ENCODE assay signal across 33 cellular contexts in the genomic region with DNA sequence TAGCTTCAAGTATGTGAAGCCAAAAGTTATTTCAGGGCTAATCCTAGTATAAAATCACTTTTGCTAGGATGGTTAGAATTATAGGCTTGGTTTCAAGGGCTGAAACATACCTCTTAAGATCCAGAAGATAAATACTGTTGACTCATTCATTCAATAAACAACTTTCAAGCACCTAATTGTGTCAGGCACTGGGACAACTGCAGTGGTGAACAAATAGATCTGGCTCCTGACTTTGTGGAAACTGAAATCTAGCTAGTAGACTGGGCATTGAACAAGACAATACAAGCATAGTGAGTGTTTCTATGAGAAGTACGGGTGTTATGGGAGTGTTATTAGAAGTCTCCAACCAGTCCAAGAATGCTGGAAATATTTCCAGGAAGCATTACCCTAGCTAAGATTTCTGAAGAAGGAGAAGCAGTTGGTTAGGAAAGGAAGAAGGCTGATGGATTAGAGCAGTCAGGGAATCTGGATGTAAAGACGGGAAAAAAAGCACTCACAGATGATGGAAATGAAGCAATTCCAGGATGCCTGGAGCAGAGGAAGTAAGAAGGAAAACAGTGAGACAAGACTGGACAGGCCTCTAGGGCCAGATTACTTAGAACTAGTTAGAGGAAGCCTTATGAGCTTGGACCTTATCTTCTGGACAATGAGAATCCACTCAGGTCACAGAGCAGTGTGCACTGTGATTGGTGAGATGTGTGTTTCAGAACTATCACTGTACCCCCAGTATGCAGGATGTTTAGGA.
A peak's percentile ranks its signal among the peaks of the same experiment; 100 is the strongest.
DNase-seq lines count a peak whose midpoint lies in the region; ATAC-seq and TF ChIP-seq lines count a peak whose summit lies in the region.
"Had no signal": no experiment of that assay in that cellular context is flagged by ENCODE, and none has a peak within 500 bp of the region (broad histone marks: within the 10 kb centered on the region; RNA-seq: fewer than 3 reads in every experiment).

No MANE protein-coding gene starts in this region.

- DNase-seq in A172 (ENCODE audit: low spot score) = peak; percentile 27
- peak; percentile 37 for DNase-seq in astrocyte of the hippocampus (ENCODE audit: low read depth, low spot score)
- DNase-seq in left lung = no peak
- DNase-seq in immature natural killer cell = no peak
- no peak for DNase-seq in T1000 (lab: John Stamatoyannopoulos, UW)
- no peak for DNase-seq in superior temporal gyrus (ENCODE audit: extremely low spot score)
- DNase-seq in T-helper 2 cell treated with Interferon-gamma antibody and Interleukin-4, amounts not matched to agents 5 μg/mL and 100 μg/mL, for 36 hours (ENCODE audit: low spot score) = no peak
- DNase-seq: activated CD4-positive, CD25-positive, alpha-beta regulatory T cell; activated gamma-delta T cell treated with Interleukin-2 at 50 U/mL for 16 hours; activated naive CD8-positive, alpha-beta T cell treated with anti-CD3 and anti-CD28 coated beads, Interleukin-2, amount 10 ng/mL, durations not matched to agents 7 days and 5 days; activated T-cell treated with anti-CD3 and anti-CD28 coated beads, Interleukin-2, amount 50 U/mL, for 24 hours; aorta; caudate nucleus; DND-41; effector CD8-positive, alpha-beta T cell; foreskin melanocyte; GOT3; heart left ventricle; MM.1S; NCI-H2029; NCI-H345; NCI-H748 treated with DMSO at 0.1 percent for 48 hours; right cardiac atrium; RPMI8226; stimulated activated CD4-positive, alpha-beta T cell treated with anti-CD3 and anti-CD28 coated beads, Interleukin-1b, Interleukin-23, amount 100 ng/mL, for 48 hours; stimulated activated naive CD8-positive, alpha-beta T cell treated with anti-CD3 and anti-CD28 coated beads, Interleukin-15, amount 100 ng/mL, for 72 hours; uterus had no signal

- no peaks in the 10 kb centered on the region for H3K4me1 Mint-ChIP-seq in immature natural killer cell
- H3K4me1 Mint-ChIP-seq in T-helper 2 cell treated with Interferon-gamma antibody and Interleukin-4, amounts not matched to agents 5 μg/mL and 100 μg/mL, for 36 hours (ENCODE audit: low read depth) = no peaks in the 10 kb centered on the region
- H3K4me1 Mint-ChIP-seq: activated naive CD8-positive, alpha-beta T cell treated with anti-CD3 and anti-CD28 coated beads, Interleukin-2, amount 10 ng/mL, durations not matched to agents 7 days and 5 days; neural crest cell; stimulated activated naive CD8-positive, alpha-beta T cell treated with anti-CD3 and anti-CD28 coated beads, Interleukin-15, amount 100 ng/mL, for 72 hours had no signal

- H3K4me1 ChIP-seq in HEK293 (ENCODE audit: control insufficient read depth, insufficient read depth, low read length) (no peaks in the 10 kb centered on the region), left lung (no peaks in the 10 kb centered on the region)
- H3K4me1 ChIP-seq: A549, heart left ventricle, parathyroid adenoma, uterus had no signal

- intact Hi-C loops in left lung (cut with DNase I) = no loop called here

- H3K36me3 ChIP-seq in HEK293 (ENCODE audit: control insufficient read depth in 2 of 2, insufficient read depth in 1 of 2, low read length in 2 of 2) (no peaks in the 10 kb centered on the region), left lung (no peaks in the 10 kb centered on the region)
- H3K36me3 ChIP-seq: heart left ventricle, uterus had no signal

- no peaks in the 10 kb centered on the region for H3K9me3 ChIP-seq in HEK293 (ENCODE audit: control insufficient read depth, insufficient read depth, low read depth, low read length)
- H3K9me3 ChIP-seq in left lung = no peaks in the 10 kb centered on the region
- H3K9me3 ChIP-seq: A549, heart left ventricle, uterus had no signal

- H3K36me3 Mint-ChIP-seq in immature natural killer cell = no peaks in the 10 kb centered on the region
- H3K36me3 Mint-ChIP-seq in T-helper 2 cell treated with Interferon-gamma antibody and Interleukin-4, amounts not matched to agents 5 μg/mL and 100 μg/mL, for 36 hours (ENCODE audit: low read depth) = no peaks in the 10 kb centered on the region
- H3K36me3 Mint-ChIP-seq: activated naive CD8-positive, alpha-beta T cell treated with anti-CD3 and anti-CD28 coated beads, Interleukin-2, amount 10 ng/mL, durations not matched to agents 7 days and 5 days; memory B cell had no signal

- H3K27ac Mint-ChIP-seq in immature natural killer cell = no peak overlapping the region
- H3K27ac Mint-ChIP-seq in T-helper 2 cell treated with Interferon-gamma antibody and Interleukin-4, amounts not matched to agents 5 μg/mL and 100 μg/mL, for 36 hours = no peak overlapping the region
- H3K27ac Mint-ChIP-seq: activated naive CD8-positive, alpha-beta T cell treated with anti-CD3 and anti-CD28 coated beads, Interleukin-2, amount 10 ng/mL, durations not matched to agents 7 days and 5 days; activated T-cell treated with anti-CD3 and anti-CD28 coated beads, Interleukin-2, amount 50 U/mL, for 24 hours; memory B cell had no signal

- no peak overlapping the region for H3K4me3 Mint-ChIP-seq in immature natural killer cell
- H3K4me3 Mint-ChIP-seq in T-helper 2 cell treated with Interferon-gamma antibody and Interleukin-4, amounts not matched to agents 5 μg/mL and 100 μg/mL, for 36 hours = no peak overlapping the region
- H3K4me3 Mint-ChIP-seq: activated naive CD8-positive, alpha-beta T cell treated with anti-CD3 and anti-CD28 coated beads, Interleukin-2, amount 10 ng/mL, durations not matched to agents 7 days and 5 days; activated T-cell treated with anti-CD3 and anti-CD28 coated beads, Interleukin-2, amount 50 U/mL, for 24 hours; memory B cell; neural crest cell; stimulated activated naive CD8-positive, alpha-beta T cell treated with anti-CD3 and anti-CD28 coated beads, Interleukin-15, amount 100 ng/mL, for 72 hours had no signal

- TF ChIP-seq CTCF in HEK293 (tag by site-specific recombination; IDR thresholded peaks at IDR 0.05) = no peak
- no peak for TF ChIP-seq CTCF in left lung (IDR thresholded peaks at IDR 0.05)

- peak; percentile 94 for ATAC-seq in left lung
- ATAC-seq: A549; heart left ventricle; right cardiac atrium; stimulated activated naive CD8-positive, alpha-beta T cell treated with anti-CD3 and anti-CD28 coated beads, Interleukin-15, amount 100 ng/mL, for 72 hours had no signal

- peaks cover 0 to 8% (median 5%) of the 10 kb centered on the region in 6 donors for H3K9me3 Mint-ChIP-seq in immature natural killer cell
- H3K9me3 Mint-ChIP-seq in T-helper 2 cell treated with Interferon-gamma antibody and Interleukin-4, amounts not matched to agents 5 μg/mL and 100 μg/mL, for 36 hours = no peaks in the 10 kb centered on the region
- H3K9me3 Mint-ChIP-seq: neural crest cell had no signal

- H3K4me3 ChIP-seq in HEK293 (ENCODE audit: low read depth, low read length) (no peak overlapping the region), left lung (no peak overlapping the region)
- H3K4me3 ChIP-seq: A549, coronary artery, heart left ventricle, uterus had no signal

- H3K27me3 Mint-ChIP-seq in immature natural killer cell (ENCODE audit: low read depth in 3 of 3) = no peaks in the 10 kb centered on the region
- H3K27me3 Mint-ChIP-seq in T-helper 2 cell treated with Interferon-gamma antibody and Interleukin-4, amounts not matched to agents 5 μg/mL and 100 μg/mL, for 36 hours (ENCODE audit: low read depth) = no peaks in the 10 kb centered on the region
- H3K27me3 Mint-ChIP-seq: activated naive CD8-positive, alpha-beta T cell treated with anti-CD3 and anti-CD28 coated beads, Interleukin-2, amount 10 ng/mL, durations not matched to agents 7 days and 5 days; activated T-cell treated with anti-CD3 and anti-CD28 coated beads, Interleukin-2, amount 50 U/mL, for 24 hours; memory B cell; stimulated activated naive CD8-positive, alpha-beta T cell treated with anti-CD3 and anti-CD28 coated beads, Interleukin-15, amount 100 ng/mL, for 72 hours had no signal

- POLR2A ChIA-PET in HEK293 (lab: Yijun Ruan, JAX) = no interaction called here

- no peaks in the 10 kb centered on the region for H3K27me3 ChIP-seq in left lung
- H3K27me3 ChIP-seq: heart left ventricle, uterus had no signal

- CTCF ChIA-PET in HEK293 (lab: Yijun Ruan, JAX) = no interaction called here

- H3K27ac ChIP-seq in HEK293 (ENCODE audit: extremely low read depth, low read depth, low read length) (no peak overlapping the region), left lung (no peak overlapping the region)
- H3K27ac ChIP-seq: A549, coronary artery, heart left ventricle, parathyroid adenoma, uterus had no signal

TF ChIP-seq in HEK293, 187 proteins besides CTCF, POLR2A, EP300 and RAD21 (continues in another document):
- TF ChIP-seq, protein P1, sequence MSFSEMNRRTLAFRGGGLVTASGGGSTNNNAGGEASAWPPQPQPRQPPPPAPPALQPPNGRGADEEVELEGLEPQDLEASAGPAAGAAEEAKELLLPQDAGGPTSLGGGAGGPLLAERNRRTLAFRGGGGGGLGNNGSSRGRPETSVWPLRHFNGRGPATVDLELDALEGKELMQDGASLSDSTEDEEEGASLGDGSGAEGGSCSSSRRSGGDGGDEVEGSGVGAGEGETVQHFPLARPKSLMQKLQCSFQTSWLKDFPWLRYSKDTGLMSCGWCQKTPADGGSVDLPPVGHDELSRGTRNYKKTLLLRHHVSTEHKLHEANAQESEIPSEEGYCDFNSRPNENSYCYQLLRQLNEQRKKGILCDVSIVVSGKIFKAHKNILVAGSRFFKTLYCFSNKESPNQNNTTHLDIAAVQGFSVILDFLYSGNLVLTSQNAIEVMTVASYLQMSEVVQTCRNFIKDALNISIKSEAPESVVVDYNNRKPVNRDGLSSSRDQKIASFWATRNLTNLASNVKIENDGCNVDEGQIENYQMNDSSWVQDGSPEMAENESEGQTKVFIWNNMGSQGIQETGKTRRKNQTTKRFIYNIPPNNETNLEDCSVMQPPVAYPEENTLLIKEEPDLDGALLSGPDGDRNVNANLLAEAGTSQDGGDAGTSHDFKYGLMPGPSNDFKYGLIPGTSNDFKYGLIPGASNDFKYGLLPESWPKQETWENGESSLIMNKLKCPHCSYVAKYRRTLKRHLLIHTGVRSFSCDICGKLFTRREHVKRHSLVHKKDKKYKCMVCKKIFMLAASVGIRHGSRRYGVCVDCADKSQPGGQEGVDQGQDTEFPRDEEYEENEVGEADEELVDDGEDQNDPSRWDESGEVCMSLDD (tag by site-specific recombination; IDR thresholded peaks at IDR 0.05) = no peak

Comparison
In these comparisons a context has a peak if more than half of its experiments do, and no peak if none do; other contexts are left out.
1. DNase-seq: peak in A172 (single experiment) and astrocyte of the hippocampus (single experiment); none in left lung (0 of 2), immature natural killer cell (0 of 3), T1000 (single experiment), superior temporal gyrus (single experiment) and T-helper 2 cell treated with Interferon-gamma antibody and Interleukin-4, amounts not matched to agents 5 μg/mL and 100 μg/mL, for 36 hours (single experiment).